Comparison of ENCODE assay signal across 27 cellular contexts in the genomic region with DNA sequence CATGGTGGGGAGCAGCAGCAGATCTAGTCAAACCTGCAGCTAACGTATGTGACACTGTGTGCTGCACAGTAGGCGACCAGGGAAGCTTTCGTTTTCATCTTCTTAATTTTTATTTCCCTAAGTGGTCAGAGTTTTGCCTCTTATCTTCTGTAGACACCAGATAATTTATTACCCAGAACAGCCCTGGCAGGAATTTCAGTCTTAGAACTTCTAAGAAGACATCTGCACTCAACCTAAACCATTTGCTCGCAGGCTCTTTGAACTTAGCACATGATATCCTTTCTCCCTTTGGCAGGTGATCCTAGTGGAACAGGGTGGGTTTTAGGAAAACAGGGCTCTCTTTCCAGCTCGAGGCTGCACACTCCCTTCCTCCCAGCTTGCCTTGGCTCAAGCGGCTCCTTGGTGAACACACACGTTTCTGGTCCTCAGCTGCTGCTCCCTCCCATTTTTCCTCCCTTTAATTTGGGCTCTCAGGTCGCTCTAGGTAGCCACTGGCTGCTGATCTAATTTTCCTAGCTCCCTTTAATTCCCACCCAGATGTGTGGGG.
DNase-seq lines count a peak whose midpoint lies in the region; ATAC-seq, FAIRE-seq and TF ChIP-seq lines count a peak whose summit lies in the region.
"Had no signal": no experiment of that assay in that cellular context is flagged by ENCODE, and none has a peak within 500 bp of the region (broad histone marks: within the 10 kb centered on the region; RNA-seq: fewer than 3 reads in every experiment).

No MANE protein-coding gene starts in this region.

- no peaks in the 10 kb centered on the region for H3K9me2 ChIP-seq in hepatocyte (replicated peaks; ENCODE audit: insufficient read depth)

- TF ChIP-seq RAD21 in A549 (conservative IDR thresholded peaks at IDR 0.05 in 1 of 2, IDR thresholded peaks at IDR 0.05 in 1 of 2), result no peak

- H3K36me3 ChIP-seq in hepatocyte (replicated peaks; ENCODE audit: insufficient read depth, low read depth), result no peaks in the 10 kb centered on the region

- H3K4me3 ChIP-seq in A549 (no peak overlapping the region), hepatocyte (no peak overlapping the region)

- POLR2A ChIA-PET in A549 (lab: Yijun Ruan, JAX), result no interaction called here

- no peak for TF ChIP-seq POLR2A in A549 (IDR thresholded peaks at IDR 0.05; ENCODE audit: low read length)

- H3K27me3 ChIP-seq in hepatocyte, result no peaks in the 10 kb centered on the region

- DNase-seq in A549 (ENCODE audit: low read depth in 1 of 2, low spot score in 1 of 2) (no peak), RPMI7951 (ENCODE audit: low read depth) (peak; percentile 50), hepatocyte (ENCODE audit: low spot score) (peak; percentile 46), omental fat pad (ENCODE audit: low spot score) (no peak), D721Med (ENCODE audit: insufficient read length, low spot score) (no peak)
- DNase-seq: 8988T; Calu3; CD8-positive, alpha-beta memory T cell; HFFc6; NCI-H1105; NCI-H146; NCI-H2029; NCI-H2227 treated with DMSO at 0.1 percent for 48 hours; NCI-H510A treated with DMSO at 0.1 percent for 48 hours; NCI-H774 had no signal

- H3K79me2 ChIP-seq in hepatocyte, result no peaks in the 10 kb centered on the region

- no peak for TF ChIP-seq EP300 in A549 (IDR thresholded peaks at IDR 0.05)

- H3K27ac ChIP-seq in A549, result peak overlapping the region in 1 of 2 experiments; percentile 15; a peak in 1 of 6 replicates
- H3K27ac ChIP-seq in hepatocyte, result no peak overlapping the region
- H3K27ac ChIP-seq: C4-2B, HL-60, KMS-11 had no signal

- peak; percentile 43 for FAIRE-seq in A549 (lab: Jason Lieb, UNC)
- FAIRE-seq in D721Med (lab: Jason Lieb, UNC), result no peak
- FAIRE-seq: G401.6, GM12892, GM19239, H54, RCC 7860 had no signal

- 87% methylated on average over 8 of the region's 8 CpGs for WGBS in A549 (ENCODE audit: missing lambda C conversion rate)
- WGBS in hepatocyte (ENCODE audit: low lambda C conversion rate, missing lambda C conversion rate), result 45% methylated on average over 8 of the region's 8 CpGs

- no peak for TF ChIP-seq CTCF in A549 (IDR thresholded peaks at IDR 0.05)
- TF ChIP-seq CTCF in hepatocyte (IDR thresholded peaks at IDR 0.05; ENCODE audit: poor library complexity), result no peak
- TF ChIP-seq CTCF in omental fat pad (IDR thresholded peaks at IDR 0.05), result no peak
- no peak for TF ChIP-seq CTCF in D721Med (IDR thresholded peaks at IDR 0.05; ENCODE audit: insufficient read depth, missing control alignments)

- CTCF ChIA-PET in A549 (lab: Yijun Ruan, JAX), result interaction anchor here (1.5 kb wide), 1 partner anchor 20 kb away, joined by 4 read pairs; no protein-coding TSS in a partner anchor

- no peaks in the 10 kb centered on the region for H4K20me1 ChIP-seq in hepatocyte (ENCODE audit: insufficient read depth, poor library complexity, severe bottlenecking)

- H3K9me3 ChIP-seq in A549, result no peaks in the 10 kb centered on the region
- H3K9me3 ChIP-seq in hepatocyte (ENCODE audit: low read depth), result no peaks in the 10 kb centered on the region

- H3K4me2 ChIP-seq in A549 (no peak overlapping the region), hepatocyte (peak overlapping the region; percentile 52)
- H3K4me2 ChIP-seq: KMS-11 had no signal

- ATAC-seq in A549 (no peak), omental fat pad (ENCODE audit: low FRiP score) (peak; percentile 26), GM19035 (IDR thresholded peaks at IDR 0.05; ENCODE audit: unreplicated experiment) (no peak), HG03039 (IDR thresholded peaks at IDR 0.05; ENCODE audit: unreplicated experiment) (no peak), GM18519 (IDR thresholded peaks at IDR 0.05; ENCODE audit: low FRiP score, unreplicated experiment) (no peak)
- ATAC-seq: Right ventricle myocardium inferior had no signal

- H3K4me1 ChIP-seq in A549, result peaks cover under 1% of the 10 kb centered on the region; the same call in 1 of the 3 replicates
- peaks cover 4% of the 10 kb centered on the region for H3K4me1 ChIP-seq in hepatocyte (ENCODE audit: insufficient read depth)

- no peak overlapping the region for H2AFZ ChIP-seq in hepatocyte

TF ChIP-seq in A549, 52 proteins besides CTCF, POLR2A, EP300 and RAD21:
- TF ChIP-seq JUNB (IDR thresholded peaks at IDR 0.05) (no peak), CEBPB (IDR thresholded peaks at IDR 0.05) (no peak), TFCP2L1 (CRISPR knock-in tag; IDR thresholded peaks at IDR 0.05) (no peak), CHD4 (IDR thresholded peaks at IDR 0.05; ENCODE audit: borderline replicate concordance) (no peak), ESRRA (IDR thresholded peaks at IDR 0.05; ENCODE audit: borderline replicate concordance, low read length) (no peak), FOSL2 (IDR thresholded peaks at IDR 0.05) (no peak), FOSL2 (CRISPR knock-in tag; IDR thresholded peaks at IDR 0.05) (no peak), RARB (CRISPR knock-in tag; IDR thresholded peaks at IDR 0.05) (no peak), ZSCAN20 (CRISPR knock-in tag; IDR thresholded peaks at IDR 0.05) (no peak), SREBF2 (IDR thresholded peaks at IDR 0.05) (no peak), KDM1A (IDR thresholded peaks at IDR 0.05; ENCODE audit: low read depth) (no peak), HOXB13 (CRISPR knock-in tag; IDR thresholded peaks at IDR 0.05; ENCODE audit: low read depth) (no peak), TP53 (CRISPR knock-in tag; IDR thresholded peaks at IDR 0.05) (no peak), SMC3 (IDR thresholded peaks at IDR 0.05) (no peak), PHF8 (IDR thresholded peaks at IDR 0.05; ENCODE audit: borderline replicate concordance, low read depth) (no peak), POLR2AphosphoS2 (conservative IDR thresholded peaks at IDR 0.05; ENCODE audit: low read length) (no peak), NR3C1 (IDR thresholded peaks at IDR 0.05) (no peak), CBX8 (IDR thresholded peaks at IDR 0.05) (no peak), EHMT2 (IDR thresholded peaks at IDR 0.05; ENCODE audit: low read depth) (no peak)
- TF ChIP-seq, protein P1, sequence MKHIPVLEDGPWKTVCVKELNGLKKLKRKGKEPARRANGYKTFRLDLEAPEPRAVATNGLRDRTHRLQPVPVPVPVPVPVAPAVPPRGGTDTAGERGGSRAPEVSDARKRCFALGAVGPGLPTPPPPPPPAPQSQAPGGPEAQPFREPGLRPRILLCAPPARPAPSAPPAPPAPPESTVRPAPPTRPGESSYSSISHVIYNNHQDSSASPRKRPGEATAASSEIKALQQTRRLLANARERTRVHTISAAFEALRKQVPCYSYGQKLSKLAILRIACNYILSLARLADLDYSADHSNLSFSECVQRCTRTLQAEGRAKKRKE (CRISPR knock-in tag; IDR thresholded peaks at IDR 0.05; ENCODE audit: low read depth), result no peak
- TF ChIP-seq, protein P2, sequence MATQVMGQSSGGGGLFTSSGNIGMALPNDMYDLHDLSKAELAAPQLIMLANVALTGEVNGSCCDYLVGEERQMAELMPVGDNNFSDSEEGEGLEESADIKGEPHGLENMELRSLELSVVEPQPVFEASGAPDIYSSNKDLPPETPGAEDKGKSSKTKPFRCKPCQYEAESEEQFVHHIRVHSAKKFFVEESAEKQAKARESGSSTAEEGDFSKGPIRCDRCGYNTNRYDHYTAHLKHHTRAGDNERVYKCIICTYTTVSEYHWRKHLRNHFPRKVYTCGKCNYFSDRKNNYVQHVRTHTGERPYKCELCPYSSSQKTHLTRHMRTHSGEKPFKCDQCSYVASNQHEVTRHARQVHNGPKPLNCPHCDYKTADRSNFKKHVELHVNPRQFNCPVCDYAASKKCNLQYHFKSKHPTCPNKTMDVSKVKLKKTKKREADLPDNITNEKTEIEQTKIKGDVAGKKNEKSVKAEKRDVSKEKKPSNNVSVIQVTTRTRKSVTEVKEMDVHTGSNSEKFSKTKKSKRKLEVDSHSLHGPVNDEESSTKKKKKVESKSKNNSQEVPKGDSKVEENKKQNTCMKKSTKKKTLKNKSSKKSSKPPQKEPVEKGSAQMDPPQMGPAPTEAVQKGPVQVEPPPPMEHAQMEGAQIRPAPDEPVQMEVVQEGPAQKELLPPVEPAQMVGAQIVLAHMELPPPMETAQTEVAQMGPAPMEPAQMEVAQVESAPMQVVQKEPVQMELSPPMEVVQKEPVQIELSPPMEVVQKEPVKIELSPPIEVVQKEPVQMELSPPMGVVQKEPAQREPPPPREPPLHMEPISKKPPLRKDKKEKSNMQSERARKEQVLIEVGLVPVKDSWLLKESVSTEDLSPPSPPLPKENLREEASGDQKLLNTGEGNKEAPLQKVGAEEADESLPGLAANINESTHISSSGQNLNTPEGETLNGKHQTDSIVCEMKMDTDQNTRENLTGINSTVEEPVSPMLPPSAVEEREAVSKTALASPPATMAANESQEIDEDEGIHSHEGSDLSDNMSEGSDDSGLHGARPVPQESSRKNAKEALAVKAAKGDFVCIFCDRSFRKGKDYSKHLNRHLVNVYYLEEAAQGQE (IDR thresholded peaks at IDR 0.05), result no peak

Comparison
In these comparisons a context has a peak if more than half of its experiments do, and no peak if none do; other contexts are left out.
1. DNase-seq: peak in RPMI7951 (single experiment) and hepatocyte (single experiment); none in A549 (0 of 2), omental fat pad (single experiment) and D721Med (single experiment).